1 cellular context compared by ENCODE assay signal in genomic region chr10:44956717-44957706, GRCh38.
A peak's percentile ranks its signal among the peaks of the same experiment; 100 is the strongest.
TF ChIP-seq lines count a peak whose summit lies in the region.

No MANE protein-coding gene starts in this region.

TF ChIP-seq in K562, 482 proteins besides CTCF, POLR2A, EP300 and RAD21 (continued from another document):
- TF ChIP-seq TFAP4 (CRISPR knock-in tag; IDR thresholded peaks at IDR 0.05; ENCODE audit: borderline replicate concordance) (no peak), HLTF (IDR thresholded peaks at IDR 0.05) (no peak), ZBTB26 (CRISPR knock-in tag; IDR thresholded peaks at IDR 0.05) (peak; percentile 46; the same call in 1 of the 2 replicates), SAP30 (IDR thresholded peaks at IDR 0.05; ENCODE audit: borderline replicate concordance, insufficient read depth, low read depth, low read length, poor library complexity, severe bottlenecking) (no peak), NCOA2 (IDR thresholded peaks at IDR 0.05; ENCODE audit: partially characterized antibody in 2 of 2) (no peak)
